In the genomic region with DNA sequence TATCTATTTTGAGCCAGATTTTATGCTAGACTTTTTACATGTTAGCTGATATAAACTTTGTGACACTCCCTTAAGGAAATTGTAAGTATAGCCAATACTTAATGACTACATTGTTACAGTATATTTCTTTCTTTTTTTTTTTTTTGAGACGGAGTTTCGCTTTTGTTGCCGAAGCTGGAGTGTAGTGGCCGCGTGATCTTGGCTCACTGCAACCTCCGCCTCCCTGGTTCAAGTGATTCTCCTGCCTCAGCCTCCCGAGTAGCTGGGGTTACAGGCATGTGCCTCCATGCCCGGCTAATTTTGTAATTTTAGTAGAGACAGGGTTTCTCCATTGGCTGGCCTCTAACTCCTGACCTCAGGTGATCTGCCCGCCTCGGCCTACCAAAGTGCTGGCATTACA, we compare ENCODE assay signal across 2 cellular contexts. TPM values are rescaled to one million over a fixed set of nuclear protein-coding genes. Genes with fewer than 3 reads are reported as not detected.
"Had no signal": no experiment of that assay in that cellular context is flagged by ENCODE, and none has a peak within 500 bp of the region (broad histone marks: within the 10 kb centered on the region; RNA-seq: fewer than 3 reads in every experiment).

No MANE protein-coding gene starts in this region.

RNA-seq across cellular contexts. Expression of gene MGARP, which starts 33.4 kb away (rescaled TPM):
- total RNA-seq: mononuclear cell, stomach had no signal
